ENCODE assay signal across 33 cellular contexts in the genomic region with DNA sequence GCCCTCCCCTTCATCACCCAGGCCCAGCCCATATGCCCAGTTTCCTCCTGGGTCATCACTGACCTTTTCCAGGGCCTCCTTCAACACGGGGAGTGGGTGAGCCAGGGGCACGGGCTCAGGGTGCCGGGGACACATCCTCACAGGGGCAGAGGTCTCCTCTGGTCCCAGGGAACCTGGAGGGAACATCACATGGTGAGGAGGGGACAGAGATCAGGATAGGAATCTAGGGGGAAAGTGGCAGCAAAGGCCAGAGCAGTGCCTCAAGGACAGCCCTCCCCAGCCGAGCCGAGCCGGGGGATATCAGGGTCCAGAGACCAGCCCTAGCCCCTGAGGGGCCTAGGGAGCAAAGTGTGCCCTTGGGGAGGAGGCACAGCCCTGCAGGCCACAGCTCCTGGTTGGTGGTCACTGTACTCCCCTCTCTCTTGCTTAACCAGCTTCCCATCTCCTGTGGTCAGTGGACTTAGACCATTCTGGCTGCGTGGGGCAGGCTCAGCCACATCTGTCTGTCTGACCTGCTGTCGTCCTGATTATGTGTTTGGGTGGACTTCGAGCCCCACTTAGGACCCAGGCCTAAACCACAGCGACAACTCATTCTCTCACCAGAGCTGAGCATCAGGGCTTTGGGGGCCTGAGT. TPM values are rescaled to one million over a fixed set of nuclear protein-coding genes. Genes with fewer than 3 reads are reported as not detected.
"Had no signal": no experiment of that assay in that cellular context is flagged by ENCODE, and none has a peak within 500 bp of the region (broad histone marks: within the 10 kb centered on the region; RNA-seq: fewer than 3 reads in every experiment).

No MANE protein-coding gene starts in this region.

- H3K27ac ChIP-seq: adrenal gland, body of pancreas, colonic mucosa, foreskin keratinocyte, gastrocnemius medialis, WERI-Rb-1 had no signal

- ATAC-seq: activated CD4-positive, CD25-positive, alpha-beta regulatory T cell treated with anti-CD3 and anti-CD28 coated beads, Interleukin-2, amount 50 U/mL, for 24 hours; activated CD8-positive, alpha-beta T cell treated with anti-CD3 and anti-CD28 coated beads for 36 hours; activated naive CD8-positive, alpha-beta T cell treated with anti-CD3 and anti-CD28 coated beads, Interleukin-2, amount 50 U/mL, for 24 hours; activated T-cell treated with anti-CD3 and anti-CD28 coated beads, Interleukin-2, amount 50 U/mL, for 4 hours; body of pancreas; esophagus mucosa; foreskin keratinocyte; gastrocnemius medialis; T-helper 17 cell had no signal

- DNase-seq: activated B cell treated with CpG ODN at 0.5 μM for 24 hours; activated CD4-positive, alpha-beta T cell treated with anti-CD3 and anti-CD28 coated beads for 48 hours; activated CD4-positive, alpha-beta T cell treated with anti-CD3 and anti-CD28 coated beads, Interleukin-2, amount 50 U/mL, for 1 hour; activated CD4-positive, alpha-beta T cell treated with anti-CD3 and anti-CD28 coated beads, Interleukin-2, amount 50 U/mL, for 48 hours; activated CD8-positive, alpha-beta T cell treated with anti-CD3 and anti-CD28 coated beads for 36 hours; activated effector memory CD4-positive, alpha-beta T cell treated with anti-CD3 and anti-CD28 coated beads, Interleukin-2, amount 50 U/mL, for 16 hours; activated naive CD4-positive, alpha-beta T cell treated with anti-CD3 and anti-CD28 coated beads for 36 hours; activated naive CD8-positive, alpha-beta T cell treated with anti-CD3 and anti-CD28 coated beads for 36 hours; activated naive CD8-positive, alpha-beta T cell treated with anti-CD3 and anti-CD28 coated beads, Interleukin-2, amount 50 U/mL, for 24 hours; activated T-cell treated with anti-CD3 and anti-CD28 coated beads, Interleukin-2, amount 50 U/mL, for 4 hours; amygdala; body of pancreas; central memory CD4-positive, alpha-beta T cell; cerebellar nuclear complex; colonic mucosa; effector CD8-positive, alpha-beta T cell; foreskin keratinocyte; gastrocnemius medialis; T-helper 1 cell; T-helper 17 cell; T1000; WERI-Rb-1 had no signal

- H3K4me3 ChIP-seq: adrenal gland, body of pancreas, colonic mucosa, gastrocnemius medialis had no signal

- H3K4me1 Mint-ChIP-seq: activated B cell treated with CpG ODN at 0.5 μM for 24 hours; activated naive CD4-positive, alpha-beta T cell treated with anti-CD3 and anti-CD28 coated beads, Interleukin-2, amount 50 U/mL, for 24 hours; activated naive CD8-positive, alpha-beta T cell treated with anti-CD3 and anti-CD28 coated beads for 36 hours; activated naive CD8-positive, alpha-beta T cell treated with anti-CD3 and anti-CD28 coated beads, Interleukin-2, amount 50 U/mL, for 24 hours had no signal

- H3K27me3 ChIP-seq: adrenal gland, body of pancreas, colonic mucosa had no signal

- H3K36me3 ChIP-seq: adrenal gland, colonic mucosa, gastrocnemius medialis, WERI-Rb-1 had no signal

- H3K4me1 ChIP-seq: adrenal gland, body of pancreas, colonic mucosa, foreskin keratinocyte, gastrocnemius medialis had no signal

- H3K9me3 Mint-ChIP-seq: activated naive CD4-positive, alpha-beta T cell treated with anti-CD3 and anti-CD28 coated beads, Interleukin-2, amount 50 U/mL, for 24 hours; activated T-helper 2 cell treated with anti-CD3 and anti-CD28 coated beads, Interferon-gamma antibody, Interleukin-2, Interleukin-4, amounts not matched to agents 10 μg/mL and 5 μg/mL and 100 μg/mL, durations not matched to agents 14 hours and 24 hours and 36 hours; T-helper 2 cell treated with Interferon-gamma antibody and Interleukin-4, amounts not matched to agents 5 μg/mL and 100 μg/mL, for 36 hours had no signal

- H3K9me3 ChIP-seq: body of pancreas, colonic mucosa, gastrocnemius medialis had no signal

- H3K4me3 Mint-ChIP-seq: activated B cell treated with CpG ODN at 0.5 μM for 24 hours; activated CD8-positive, alpha-beta T cell treated with anti-CD3 and anti-CD28 coated beads for 36 hours; activated naive CD4-positive, alpha-beta T cell treated with anti-CD3 and anti-CD28 coated beads for 36 hours; activated naive CD4-positive, alpha-beta T cell treated with anti-CD3 and anti-CD28 coated beads, Interleukin-2, amount 50 U/mL, for 24 hours; activated naive CD8-positive, alpha-beta T cell treated with anti-CD3 and anti-CD28 coated beads for 36 hours; activated naive CD8-positive, alpha-beta T cell treated with anti-CD3 and anti-CD28 coated beads, Interleukin-2, amount 50 U/mL, for 24 hours; activated T-cell treated with anti-CD3 and anti-CD28 coated beads, Interleukin-2, amount 50 U/mL, for 4 hours; activated T-helper 1 cell treated with anti-CD3 and anti-CD28 coated beads, Interleukin-12 subunit alpha, Interleukin-12 subunit beta, Interleukin-2, Interleukin-4 antibody, amounts not matched to agents 30 ng/mL and 10 ng/mL and 1 ng/mL, durations not matched to agents 14 hours and 24 hours and 36 hours; T-helper 17 cell; T-helper 2 cell treated with Interferon-gamma antibody and Interleukin-4, amounts not matched to agents 5 μg/mL and 100 μg/mL, for 36 hours had no signal

- H3K27ac Mint-ChIP-seq: activated B cell treated with CpG ODN at 0.5 μM for 24 hours; activated CD8-positive, alpha-beta T cell treated with anti-CD3 and anti-CD28 coated beads for 36 hours; activated naive CD4-positive, alpha-beta T cell treated with anti-CD3 and anti-CD28 coated beads for 36 hours; activated naive CD4-positive, alpha-beta T cell treated with anti-CD3 and anti-CD28 coated beads, Interleukin-2, amount 50 U/mL, for 24 hours; activated naive CD8-positive, alpha-beta T cell treated with anti-CD3 and anti-CD28 coated beads for 36 hours; activated naive CD8-positive, alpha-beta T cell treated with anti-CD3 and anti-CD28 coated beads, Interleukin-2, amount 50 U/mL, for 24 hours; activated T-helper 1 cell treated with anti-CD3 and anti-CD28 coated beads, Interleukin-12 subunit alpha, Interleukin-12 subunit beta, Interleukin-2, Interleukin-4 antibody, amounts not matched to agents 30 ng/mL and 10 ng/mL and 1 ng/mL, durations not matched to agents 14 hours and 24 hours and 36 hours; activated T-helper 2 cell treated with anti-CD3 and anti-CD28 coated beads, Interferon-gamma antibody, Interleukin-2, Interleukin-4, amounts not matched to agents 10 μg/mL and 5 μg/mL and 100 μg/mL, durations not matched to agents 14 hours and 24 hours and 36 hours; T-helper 17 cell; T-helper 2 cell treated with Interferon-gamma antibody and Interleukin-4, amounts not matched to agents 5 μg/mL and 100 μg/mL, for 36 hours had no signal

RNA-seq across cellular contexts. Expression of a gene that starts 9.5 kb away (rescaled TPM):
- total RNA-seq: activated B cell treated with CpG ODN at 0.5 μM for 24 hours; activated CD8-positive, alpha-beta T cell treated with anti-CD3 and anti-CD28 coated beads for 36 hours; activated naive CD4-positive, alpha-beta T cell treated with anti-CD3 and anti-CD28 coated beads for 36 hours; activated naive CD8-positive, alpha-beta T cell treated with anti-CD3 and anti-CD28 coated beads for 36 hours; activated T-cell treated with anti-CD3 and anti-CD28 coated beads, Interleukin-2, amount 50 U/mL, for 4 hours; activated T-helper 1 cell treated with anti-CD3 and anti-CD28 coated beads, Interleukin-12 subunit alpha, Interleukin-12 subunit beta, Interleukin-2, Interleukin-4 antibody, amounts not matched to agents 30 ng/mL and 10 ng/mL and 1 ng/mL, durations not matched to agents 14 hours and 24 hours and 36 hours; activated T-helper 2 cell treated with anti-CD3 and anti-CD28 coated beads, Interferon-gamma antibody, Interleukin-2, Interleukin-4, amounts not matched to agents 10 μg/mL and 5 μg/mL and 100 μg/mL, durations not matched to agents 14 hours and 24 hours and 36 hours; adrenal gland; aorta; body of pancreas; colonic mucosa; dermis microvascular lymphatic vessel endothelial cell; epithelial cell of proximal tubule; esophagus mucosa; foreskin keratinocyte; gastrocnemius medialis; glomerular endothelial cell; T-helper 17 cell had no signal
- polyA plus RNA-seq: adrenal gland, aorta, foreskin keratinocyte had no signal

RNA-seq across cellular contexts. Expression of a gene that starts 52.5 kb away (rescaled TPM):
- total RNA-seq: activated B cell treated with CpG ODN at 0.5 μM for 24 hours; activated CD8-positive, alpha-beta T cell treated with anti-CD3 and anti-CD28 coated beads for 36 hours; activated naive CD4-positive, alpha-beta T cell treated with anti-CD3 and anti-CD28 coated beads for 36 hours; activated naive CD8-positive, alpha-beta T cell treated with anti-CD3 and anti-CD28 coated beads for 36 hours; activated T-cell treated with anti-CD3 and anti-CD28 coated beads, Interleukin-2, amount 50 U/mL, for 4 hours; activated T-helper 1 cell treated with anti-CD3 and anti-CD28 coated beads, Interleukin-12 subunit alpha, Interleukin-12 subunit beta, Interleukin-2, Interleukin-4 antibody, amounts not matched to agents 30 ng/mL and 10 ng/mL and 1 ng/mL, durations not matched to agents 14 hours and 24 hours and 36 hours; activated T-helper 2 cell treated with anti-CD3 and anti-CD28 coated beads, Interferon-gamma antibody, Interleukin-2, Interleukin-4, amounts not matched to agents 10 μg/mL and 5 μg/mL and 100 μg/mL, durations not matched to agents 14 hours and 24 hours and 36 hours; adrenal gland; aorta; body of pancreas; colonic mucosa; dermis microvascular lymphatic vessel endothelial cell; epithelial cell of proximal tubule; esophagus mucosa; foreskin keratinocyte; gastrocnemius medialis; glomerular endothelial cell; T-helper 17 cell had no signal
- polyA plus RNA-seq: adrenal gland, aorta, foreskin keratinocyte had no signal
